Comparison of ENCODE assay signal across 11 cellular contexts in the genomic region with DNA sequence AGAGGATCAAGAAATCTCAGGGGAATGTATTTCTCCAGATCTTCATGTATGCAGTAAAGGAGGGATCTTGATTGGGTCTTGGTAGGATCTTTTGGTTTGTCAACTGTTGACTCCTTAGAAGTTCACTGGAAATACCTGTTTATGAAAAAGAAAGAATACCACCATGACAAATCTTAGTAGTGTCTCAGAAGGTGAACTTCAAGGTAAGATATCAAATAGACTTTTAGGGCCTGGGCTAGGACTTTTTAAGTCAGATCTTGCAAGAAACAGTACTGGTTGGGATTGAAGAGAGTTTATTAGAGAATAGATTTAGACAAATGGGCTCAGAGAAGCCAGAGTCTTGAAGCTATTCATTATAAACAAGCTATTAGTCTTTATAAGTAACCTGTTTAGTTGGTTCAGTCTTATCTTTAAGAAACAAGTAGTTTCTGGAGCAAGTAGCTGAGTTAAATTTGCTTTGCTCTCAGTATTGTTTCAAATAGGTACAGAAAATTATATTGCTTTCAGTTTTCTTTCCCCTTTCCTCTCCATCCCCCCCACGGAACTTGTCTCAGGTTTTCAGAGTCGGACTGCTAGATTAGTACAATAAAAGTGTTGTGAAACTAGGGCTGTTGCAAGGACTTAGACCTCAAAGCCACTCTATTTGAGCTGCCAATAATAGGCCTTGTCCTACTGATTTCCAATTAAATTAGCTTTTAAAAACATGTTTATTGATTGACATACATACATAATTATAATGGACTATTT.
DNase-seq lines count a peak whose midpoint lies in the region; ATAC-seq and TF ChIP-seq lines count a peak whose summit lies in the region.
"Had no signal": no experiment of that assay in that cellular context is flagged by ENCODE, and none has a peak within 500 bp of the region (broad histone marks: within the 10 kb centered on the region; RNA-seq: fewer than 3 reads in every experiment).

No MANE protein-coding gene starts in this region.

- H3K27ac ChIP-seq in OCI-LY3 (ENCODE audit: low read length): peak overlapping the region; percentile 96
- no peak overlapping the region for H3K27ac ChIP-seq in SJCRH30
- no peak overlapping the region for H3K27ac ChIP-seq in prostate gland
- H3K27ac ChIP-seq: 22Rv1, PC-9 had no signal

- peak; percentile 2 for DNase-seq in NK-92 treated with Interleukin-12 subunit alpha and Interleukin-12 subunit beta, amount 100 ng/mL, for 24 hours (lab: John Stamatoyannopoulos, UW)
- DNase-seq in NK-92 (lab: John Stamatoyannopoulos, UW; ENCODE audit: unreplicated experiment) (no peak), germinal center (ENCODE audit: low spot score) (no peak), SJCRH30 (no peak), prostate gland (ENCODE audit: low spot score) (no peak)
- DNase-seq in stimulated activated naive B cell treated with anti-CD40 and anti-IgM and Interleukin-4, amounts not matched to agents 10 μg/mL and 1 μg/mL and 100 μg/mL, for 72 hours: no peak
- DNase-seq: PC-9 had no signal

- H3K4me3 ChIP-seq in OCI-LY3 (ENCODE audit: low read length) (peak overlapping the region; percentile 53), SJCRH30 (no peak overlapping the region), prostate gland (no peak overlapping the region)
- H3K4me3 ChIP-seq: PC-9 had no signal

- H4K20me1 ChIP-seq in OCI-LY3 (ENCODE audit: insufficient read depth, low read length): no peaks in the 10 kb centered on the region

- peaks cover 5% of the 10 kb centered on the region for H3K36me3 ChIP-seq in OCI-LY3 (replicated peaks; ENCODE audit: low read depth, low read length)
- no peaks in the 10 kb centered on the region for H3K36me3 ChIP-seq in SJCRH30
- no peaks in the 10 kb centered on the region for H3K36me3 ChIP-seq in prostate gland

- no peaks in the 10 kb centered on the region for H3K27me3 ChIP-seq in OCI-LY3 (ENCODE audit: low read depth, low read length)
- no peaks in the 10 kb centered on the region for H3K27me3 ChIP-seq in SJCRH30
- H3K27me3 ChIP-seq in prostate gland (replicated peaks; ENCODE audit: insufficient read depth): no peaks in the 10 kb centered on the region

- H3K4me1 ChIP-seq in OCI-LY3 (ENCODE audit: low read length) (peaks cover 37% of the 10 kb centered on the region), SJCRH30 (no peaks in the 10 kb centered on the region), prostate gland (replicated peaks) (no peaks in the 10 kb centered on the region)

- peak; percentile 98 for ATAC-seq in HG02973 (IDR thresholded peaks at IDR 0.05; ENCODE audit: unreplicated experiment)
- ATAC-seq in stimulated activated naive B cell treated with anti-CD40 and anti-IgM and Interleukin-4, amounts not matched to agents 10 μg/mL and 1 μg/mL and 100 μg/mL, for 72 hours (replicated peaks): peak; percentile 61 to 73

- no peak overlapping the region for H3K27ac Mint-ChIP-seq in stimulated activated naive B cell treated with anti-CD40 and anti-IgM and Interleukin-4, amounts not matched to agents 10 μg/mL and 1 μg/mL and 100 μg/mL, for 72 hours
- H3K27ac Mint-ChIP-seq: nephron had no signal

- no peak overlapping the region for H3K4me3 Mint-ChIP-seq in stimulated activated naive B cell treated with anti-CD40 and anti-IgM and Interleukin-4, amounts not matched to agents 10 μg/mL and 1 μg/mL and 100 μg/mL, for 72 hours
- H3K4me3 Mint-ChIP-seq: nephron had no signal

- H3K36me3 Mint-ChIP-seq in stimulated activated naive B cell treated with anti-CD40 and anti-IgM and Interleukin-4, amounts not matched to agents 10 μg/mL and 1 μg/mL and 100 μg/mL, for 72 hours: peaks cover 0 to 8% of the 10 kb centered on the region in 2 donors

- 0 out of 2 replicates have a peak overlapping the region, but pooled peaks have one; percentile 2 for H2AFZ ChIP-seq in OCI-LY3 (ENCODE audit: low read depth, low read length)
- H2AFZ ChIP-seq: PC-9 had no signal

- TF ChIP-seq POLR2A in prostate gland (IDR thresholded peaks at IDR 0.05): no peak

- peaks cover 0 to 14% of the 10 kb centered on the region in 2 donors for H3K4me1 Mint-ChIP-seq in stimulated activated naive B cell treated with anti-CD40 and anti-IgM and Interleukin-4, amounts not matched to agents 10 μg/mL and 1 μg/mL and 100 μg/mL, for 72 hours

- peaks cover 0 to 6% of the 10 kb centered on the region in 2 donors for H3K27me3 Mint-ChIP-seq in stimulated activated naive B cell treated with anti-CD40 and anti-IgM and Interleukin-4, amounts not matched to agents 10 μg/mL and 1 μg/mL and 100 μg/mL, for 72 hours

- no peak for TF ChIP-seq CTCF in OCI-LY3 (IDR thresholded peaks at IDR 0.05; ENCODE audit: low read depth, low read length)
- no peak for TF ChIP-seq CTCF in prostate gland (IDR thresholded peaks at IDR 0.05)

- H3K9me3 Mint-ChIP-seq in stimulated activated naive B cell treated with anti-CD40 and anti-IgM and Interleukin-4, amounts not matched to agents 10 μg/mL and 1 μg/mL and 100 μg/mL, for 72 hours: peaks cover 0 to 4% of the 10 kb centered on the region in 2 donors

- 83% methylated on average over 2 of the region's 2 CpGs for WGBS in prostate gland

- no peaks in the 10 kb centered on the region for H3K79me2 ChIP-seq in OCI-LY3 (ENCODE audit: low read length)

- peak overlapping the region; percentile 55 for H3K9ac ChIP-seq in OCI-LY3 (ENCODE audit: low read length)

- intact Hi-C loops in prostate gland (cut with DNase I): no loop called here

- peaks cover 3% of the 10 kb centered on the region; the same call in 1 of the 2 replicates for H3K9me3 ChIP-seq in OCI-LY3 (ENCODE audit: insufficient read depth, low read length)
- no peaks in the 10 kb centered on the region for H3K9me3 ChIP-seq in SJCRH30 (replicated peaks)
- H3K9me3 ChIP-seq in prostate gland: no peaks in the 10 kb centered on the region

- peak overlapping the region; percentile 67 for H3K4me2 ChIP-seq in OCI-LY3 (ENCODE audit: low read length)
- H3K4me2 ChIP-seq: PC-9 had no signal
